2 cellular contexts compared by ENCODE assay signal in the genomic region with DNA sequence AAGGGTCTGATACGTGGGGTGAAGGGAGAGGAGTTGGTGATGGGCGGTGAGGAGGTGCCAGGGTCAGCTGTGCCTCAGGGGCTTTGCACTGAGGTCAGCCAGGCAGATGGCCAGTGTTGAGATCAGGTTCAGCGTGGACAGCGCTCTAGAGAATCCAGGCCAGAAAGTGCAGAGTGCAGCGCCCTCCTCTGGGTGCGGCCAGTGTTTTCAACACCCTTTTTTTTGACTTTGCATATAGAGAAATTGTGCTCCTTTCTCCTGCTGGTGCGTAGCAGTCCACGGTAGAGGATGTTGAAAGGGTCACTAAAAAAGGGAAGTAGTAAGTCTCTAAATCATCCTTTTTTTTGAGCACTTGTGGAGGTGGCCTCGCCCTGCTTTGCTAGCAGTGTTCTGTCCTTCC.
TF ChIP-seq lines count a peak whose summit lies in the region.

No MANE protein-coding gene starts in this region.

TF ChIP-seq in SK-N-SH, 30 proteins besides CTCF, POLR2A, EP300 and RAD21 (continued from another document):
- TF ChIP-seq, protein P1, sequence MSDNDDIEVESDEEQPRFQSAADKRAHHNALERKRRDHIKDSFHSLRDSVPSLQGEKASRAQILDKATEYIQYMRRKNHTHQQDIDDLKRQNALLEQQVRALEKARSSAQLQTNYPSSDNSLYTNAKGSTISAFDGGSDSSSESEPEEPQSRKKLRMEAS (IDR thresholded peaks at IDR 0.05; ENCODE audit: low read depth), result no peak
- TF ChIP-seq TAF1 (IDR thresholded peaks at IDR 0.05; ENCODE audit: borderline replicate concordance, low read depth, low read length) (no peak), GATA2 (CRISPR knock-in tag; IDR thresholded peaks at IDR 0.05) (no peak), FOXJ3 (CRISPR knock-in tag; IDR thresholded peaks at IDR 0.05) (no peak), GABPA (IDR thresholded peaks at IDR 0.05; ENCODE audit: low read depth) (no peak), NFIC (IDR thresholded peaks at IDR 0.05; ENCODE audit: borderline replicate concordance) (no peak)
TF ChIP-seq in SK-N-SH: peak in this region for 1.

TF ChIP-seq in SK-N-SH treated with all-trans-retinoic acid at 6 μM for 48 hours, 23 proteins besides CTCF, POLR2A, EP300 and RAD21 (continued from another document):
- TF ChIP-seq, protein P2, sequence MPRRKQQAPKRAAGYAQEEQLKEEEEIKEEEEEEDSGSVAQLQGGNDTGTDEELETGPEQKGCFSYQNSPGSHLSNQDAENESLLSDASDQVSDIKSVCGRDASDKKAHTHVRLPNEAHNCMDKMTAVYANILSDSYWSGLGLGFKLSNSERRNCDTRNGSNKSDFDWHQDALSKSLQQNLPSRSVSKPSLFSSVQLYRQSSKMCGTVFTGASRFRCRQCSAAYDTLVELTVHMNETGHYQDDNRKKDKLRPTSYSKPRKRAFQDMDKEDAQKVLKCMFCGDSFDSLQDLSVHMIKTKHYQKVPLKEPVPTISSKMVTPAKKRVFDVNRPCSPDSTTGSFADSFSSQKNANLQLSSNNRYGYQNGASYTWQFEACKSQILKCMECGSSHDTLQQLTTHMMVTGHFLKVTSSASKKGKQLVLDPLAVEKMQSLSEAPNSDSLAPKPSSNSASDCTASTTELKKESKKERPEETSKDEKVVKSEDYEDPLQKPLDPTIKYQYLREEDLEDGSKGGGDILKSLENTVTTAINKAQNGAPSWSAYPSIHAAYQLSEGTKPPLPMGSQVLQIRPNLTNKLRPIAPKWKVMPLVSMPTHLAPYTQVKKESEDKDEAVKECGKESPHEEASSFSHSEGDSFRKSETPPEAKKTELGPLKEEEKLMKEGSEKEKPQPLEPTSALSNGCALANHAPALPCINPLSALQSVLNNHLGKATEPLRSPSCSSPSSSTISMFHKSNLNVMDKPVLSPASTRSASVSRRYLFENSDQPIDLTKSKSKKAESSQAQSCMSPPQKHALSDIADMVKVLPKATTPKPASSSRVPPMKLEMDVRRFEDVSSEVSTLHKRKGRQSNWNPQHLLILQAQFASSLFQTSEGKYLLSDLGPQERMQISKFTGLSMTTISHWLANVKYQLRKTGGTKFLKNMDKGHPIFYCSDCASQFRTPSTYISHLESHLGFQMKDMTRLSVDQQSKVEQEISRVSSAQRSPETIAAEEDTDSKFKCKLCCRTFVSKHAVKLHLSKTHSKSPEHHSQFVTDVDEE (CRISPR knock-in tag; IDR thresholded peaks at IDR 0.05), result no peak
- TF ChIP-seq, protein P3, sequence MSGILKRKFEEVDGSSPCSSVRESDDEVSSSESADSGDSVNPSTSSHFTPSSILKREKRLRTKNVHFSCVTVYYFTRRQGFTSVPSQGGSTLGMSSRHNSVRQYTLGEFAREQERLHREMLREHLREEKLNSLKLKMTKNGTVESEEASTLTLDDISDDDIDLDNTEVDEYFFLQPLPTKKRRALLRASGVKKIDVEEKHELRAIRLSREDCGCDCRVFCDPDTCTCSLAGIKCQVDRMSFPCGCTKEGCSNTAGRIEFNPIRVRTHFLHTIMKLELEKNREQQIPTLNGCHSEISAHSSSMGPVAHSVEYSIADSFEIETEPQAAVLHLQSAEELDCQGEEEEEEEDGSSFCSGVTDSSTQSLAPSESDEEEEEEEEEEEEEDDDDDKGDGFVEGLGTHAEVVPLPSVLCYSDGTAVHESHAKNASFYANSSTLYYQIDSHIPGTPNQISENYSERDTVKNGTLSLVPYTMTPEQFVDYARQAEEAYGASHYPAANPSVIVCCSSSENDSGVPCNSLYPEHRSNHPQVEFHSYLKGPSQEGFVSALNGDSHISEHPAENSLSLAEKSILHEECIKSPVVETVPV (CRISPR knock-in tag; IDR thresholded peaks at IDR 0.05), result no peak
- TF ChIP-seq, protein P4, sequence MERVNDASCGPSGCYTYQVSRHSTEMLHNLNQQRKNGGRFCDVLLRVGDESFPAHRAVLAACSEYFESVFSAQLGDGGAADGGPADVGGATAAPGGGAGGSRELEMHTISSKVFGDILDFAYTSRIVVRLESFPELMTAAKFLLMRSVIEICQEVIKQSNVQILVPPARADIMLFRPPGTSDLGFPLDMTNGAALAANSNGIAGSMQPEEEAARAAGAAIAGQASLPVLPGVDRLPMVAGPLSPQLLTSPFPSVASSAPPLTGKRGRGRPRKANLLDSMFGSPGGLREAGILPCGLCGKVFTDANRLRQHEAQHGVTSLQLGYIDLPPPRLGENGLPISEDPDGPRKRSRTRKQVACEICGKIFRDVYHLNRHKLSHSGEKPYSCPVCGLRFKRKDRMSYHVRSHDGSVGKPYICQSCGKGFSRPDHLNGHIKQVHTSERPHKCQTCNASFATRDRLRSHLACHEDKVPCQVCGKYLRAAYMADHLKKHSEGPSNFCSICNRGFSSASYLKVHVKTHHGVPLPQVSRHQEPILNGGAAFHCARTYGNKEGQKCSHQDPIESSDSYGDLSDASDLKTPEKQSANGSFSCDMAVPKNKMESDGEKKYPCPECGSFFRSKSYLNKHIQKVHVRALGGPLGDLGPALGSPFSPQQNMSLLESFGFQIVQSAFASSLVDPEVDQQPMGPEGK (CRISPR knock-in tag; IDR thresholded peaks at IDR 0.05; ENCODE audit: borderline replicate concordance), result no peak
- no peak for TF ChIP-seq TCF4 (CRISPR knock-in tag; IDR thresholded peaks at IDR 0.05; ENCODE audit: borderline replicate concordance)
- no peak for TF ChIP-seq ZNF70 (CRISPR knock-in tag; IDR thresholded peaks at IDR 0.05)
- no peak for TF ChIP-seq ZC3H10 (CRISPR knock-in tag; IDR thresholded peaks at IDR 0.05)
TF ChIP-seq in SK-N-SH treated with all-trans-retinoic acid at 6 μM for 48 hours: peak in this region for 0.
